In genomic region chr11:46391578-46392420, GRCh38 we compare ENCODE assay signal across 9 cellular contexts. TPM values are rescaled to one million over a fixed set of nuclear protein-coding genes. Genes with fewer than 3 reads are reported as not detected.
A peak's percentile ranks its signal among the peaks of the same experiment; 100 is the strongest.
DNase-seq lines count a peak whose midpoint lies in the region; ATAC-seq and TF ChIP-seq lines count a peak whose summit lies in the region.
"Had no signal": no experiment of that assay in that cellular context is flagged by ENCODE, and none has a peak within 500 bp of the region (broad histone marks: within the 10 kb centered on the region; RNA-seq: fewer than 3 reads in every experiment).

Gene CHRM4 (minus strand): TSS chr11:46391776. CDS start chr11:46386557, 5,219 bp downstream.

- peak; percentile 56 for TF ChIP-seq CTCF in LNCaP clone FGC (IDR thresholded peaks at IDR 0.05; ENCODE audit: control insufficient read depth, extremely low read depth, insufficient read depth)
- TF ChIP-seq CTCF in WI38 (IDR thresholded peaks at IDR 0.05; ENCODE audit: low read depth, low read length) = peak; percentile 40; the same call in 1 of the 2 replicates
- peak; percentile 33 for TF ChIP-seq CTCF in left ventricle myocardium inferior (IDR thresholded peaks at IDR 0.05; ENCODE audit: borderline replicate concordance)
- TF ChIP-seq CTCF in gastrocnemius medialis (IDR thresholded peaks at IDR 0.05 in 4 of 5, conservative IDR thresholded peaks at IDR 0.05 in 1 of 5) = no peak

- DNase-seq in 8988T = peak; percentile 100
- DNase-seq in EL = peak; percentile 67
- no peak for DNase-seq in LNCaP clone FGC (ENCODE audit: low read depth)
- no peak for DNase-seq in left ventricle myocardium inferior
- DNase-seq in gastrocnemius medialis = no peak
- DNase-seq in stimulated activated CD4-positive, alpha-beta T cell treated with anti-CD3 and anti-CD28 coated beads, Interleukin-2, amount 100 ng/mL, for 48 hours = no peak

- H3K9me3 ChIP-seq in left ventricle myocardium inferior (replicated peaks) (no peaks in the 10 kb centered on the region), gastrocnemius medialis (no peaks in the 10 kb centered on the region)

- intact Hi-C loops in left ventricle myocardium inferior (cut with micrococcal nuclease) (no loop called here), gastrocnemius medialis (cut with DNase I; ENCODE audit: low total_unique reads) (loop anchor here (2.0 kb wide), 1 partner anchor 225 kb away; the partner anchor contains the start of genes ATG13 and HARBI1)

- H3K4me1 ChIP-seq in left ventricle myocardium inferior = peaks cover 44% of the 10 kb centered on the region
- peaks cover 19 to 23% of the 10 kb centered on the region in 2 donors for H3K4me1 ChIP-seq in gastrocnemius medialis

- no peak for TF ChIP-seq POLR2A in gastrocnemius medialis (IDR thresholded peaks at IDR 0.05)

- H3K27ac ChIP-seq in left ventricle myocardium inferior (replicated peaks) = no peak within 1 kb of the TSS
- H3K27ac ChIP-seq in gastrocnemius medialis = no peak within 1 kb of the TSS

- ATAC-seq in gastrocnemius medialis = no peak
- no peak for ATAC-seq in GM21717 (IDR thresholded peaks at IDR 0.05; ENCODE audit: unreplicated experiment)

- H3K36me3 ChIP-seq in left ventricle myocardium inferior = peaks cover 11% of the 10 kb centered on the region
- H3K36me3 ChIP-seq in gastrocnemius medialis = peaks cover 0 to 4% of the 10 kb centered on the region in 2 donors

- peak within 1 kb of the TSS; percentile 21; the same call in 1 of the 2 replicates for H3K4me3 ChIP-seq in LNCaP clone FGC (ENCODE audit: low read depth, low read length)
- peak within 1 kb of the TSS; percentile 56 for H3K4me3 ChIP-seq in WI38 (ENCODE audit: low read depth, low read length)
- H3K4me3 ChIP-seq in left ventricle myocardium inferior = peak within 1 kb of the TSS; percentile 63
- peak within 1 kb of the TSS; percentile 23 to 47 (median 36) for H3K4me3 ChIP-seq in gastrocnemius medialis

- peaks cover 57% of the 10 kb centered on the region for H3K27me3 ChIP-seq in left ventricle myocardium inferior (ENCODE audit: low read depth)
- peaks cover 35 to 39% (median 37%) of the 10 kb centered on the region in 3 donors for H3K27me3 ChIP-seq in gastrocnemius medialis

- in situ Hi-C loops in gastrocnemius medialis (cut with MboI; ENCODE audit: low sequenced_read_pairs in 4 of 4) = loop anchor here in 2 of 4 donors (10.0 kb wide), 2 partner anchors 143 to 153 kb away; no protein-coding TSS in a partner anchor

RNA-seq across cellular contexts. Expression of gene CHRM4, which starts in this region (rescaled TPM):
- total RNA-seq in left ventricle myocardium inferior (not detected), gastrocnemius medialis (not detected)
- total RNA-seq: renal cortical epithelial cell had no signal

Comparison
In these comparisons a context has a peak if more than half of its experiments do, and no peak if none do; other contexts are left out.
1. DNase-seq: peak in 8988T (single experiment) and EL (single experiment); none in LNCaP clone FGC (single experiment), left ventricle myocardium inferior (single experiment), gastrocnemius medialis (0 of 2) and stimulated activated CD4-positive, alpha-beta T cell treated with anti-CD3 and anti-CD28 coated beads, Interleukin-2, amount 100 ng/mL, for 48 hours (0 of 2).
2. CTCF ChIP-seq: peak in LNCaP clone FGC (single experiment), WI38 (single experiment) and left ventricle myocardium inferior (single experiment); none in gastrocnemius medialis (0 of 5).
3. Peak in every context shown above with its lines, with median percentiles within 50 percentile points of each other: H3K4me3 ChIP-seq.